Comparison of ENCODE assay signal across 29 cellular contexts in the genomic region with DNA sequence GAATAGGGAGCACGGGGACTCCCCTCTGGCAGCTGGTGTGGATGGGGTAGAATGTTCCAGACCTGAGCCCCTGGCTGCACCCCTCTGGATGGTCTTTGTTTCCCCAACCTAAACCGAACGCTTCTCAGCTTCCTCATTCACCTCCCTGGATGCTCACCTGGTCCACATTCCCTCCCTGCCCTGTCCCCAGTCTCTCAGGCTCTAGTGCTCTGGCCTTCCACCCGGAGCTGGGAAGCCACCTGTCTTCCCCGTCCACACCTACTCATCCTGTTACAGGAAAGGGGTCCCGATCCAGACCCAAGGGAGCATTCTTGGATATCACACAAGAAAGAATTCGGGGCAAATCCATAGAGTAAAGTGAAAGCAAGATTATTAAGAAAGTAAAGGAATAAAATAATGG.
"Had no signal": no experiment of that assay in that cellular context is flagged by ENCODE, and none has a peak within 500 bp of the region (broad histone marks: within the 10 kb centered on the region; RNA-seq: fewer than 3 reads in every experiment).

No MANE protein-coding gene starts in this region.

- H3K27me3 Mint-ChIP-seq: activated CD4-positive, alpha-beta memory T cell treated with anti-CD3 and anti-CD28 coated beads, Interleukin-2, amount 10 ng/mL, durations not matched to agents 7 days and 5 days; activated CD4-positive, alpha-beta T cell treated with anti-CD3 and anti-CD28 coated beads for 36 hours; activated CD4-positive, alpha-beta T cell treated with anti-CD3 and anti-CD28 coated beads, Interleukin-2, amount 10 ng/mL, durations not matched to agents 7 days and 5 days; activated naive CD8-positive, alpha-beta T cell; activated T-helper 17 cell treated with anti-CD3 and anti-CD28 coated beads, Interleukin-2, amount 50 U/mL, for 72 hours had no signal

- H3K9me3 Mint-ChIP-seq: activated B cell treated with CpG ODN at 0.5 μM for 24 hours; activated CD4-positive, alpha-beta memory T cell treated with anti-CD3 and anti-CD28 coated beads, Interleukin-2, amount 10 ng/mL, durations not matched to agents 7 days and 5 days; activated CD4-positive, alpha-beta T cell treated with anti-CD3 and anti-CD28 coated beads, Interleukin-2, amount 10 ng/mL, durations not matched to agents 7 days and 5 days; activated T-cell treated with anti-CD3 and anti-CD28 coated beads, Interleukin-2, amount 50 U/mL, for 4 hours; activated T-helper 17 cell treated with anti-CD3 and anti-CD28 coated beads, Interleukin-2, amount 50 U/mL, for 72 hours; endodermal cell; T-helper 2 cell treated with Interferon-gamma antibody and Interleukin-4, amounts not matched to agents 5 μg/mL and 100 μg/mL, for 36 hours had no signal

- H3K4me3 Mint-ChIP-seq: activated B cell treated with CpG ODN at 0.5 μM for 24 hours; activated CD4-positive, alpha-beta memory T cell treated with anti-CD3 and anti-CD28 coated beads, Interleukin-2, amount 10 ng/mL, durations not matched to agents 7 days and 5 days; activated CD4-positive, alpha-beta T cell treated with anti-CD3 and anti-CD28 coated beads for 36 hours; activated CD4-positive, alpha-beta T cell treated with anti-CD3 and anti-CD28 coated beads, Interleukin-2, amount 10 ng/mL, durations not matched to agents 7 days and 5 days; activated naive CD8-positive, alpha-beta T cell; activated T-cell treated with anti-CD3 and anti-CD28 coated beads, Interleukin-2, amount 50 U/mL, for 4 hours; activated T-helper 17 cell treated with anti-CD3 and anti-CD28 coated beads, Interleukin-2, amount 50 U/mL, for 72 hours; endodermal cell; T-helper 17 cell; T-helper 2 cell treated with Interferon-gamma antibody and Interleukin-4, amounts not matched to agents 5 μg/mL and 100 μg/mL, for 36 hours had no signal

- H3K27me3 ChIP-seq: body of pancreas, foreskin keratinocyte, gastrocnemius medialis had no signal

- ATAC-seq: activated CD4-positive, alpha-beta T cell treated with anti-CD3 and anti-CD28 coated beads for 36 hours; activated CD4-positive, CD25-positive, alpha-beta regulatory T cell treated with anti-CD3 and anti-CD28 coated beads, Interleukin-2, amount 50 U/mL, for 24 hours; activated T-cell treated with anti-CD3 and anti-CD28 coated beads, Interleukin-2, amount 50 U/mL, for 4 hours; activated T-helper 17 cell treated with anti-CD3 and anti-CD28 coated beads, Interleukin-2, amount 50 U/mL, for 72 hours; body of pancreas; esophagus mucosa; foreskin keratinocyte; gastrocnemius medialis; heart left ventricle; T-helper 17 cell had no signal

- H3K4me1 Mint-ChIP-seq: activated B cell treated with CpG ODN at 0.5 μM for 24 hours; activated CD4-positive, alpha-beta memory T cell treated with anti-CD3 and anti-CD28 coated beads, Interleukin-2, amount 10 ng/mL, durations not matched to agents 7 days and 5 days; activated CD4-positive, alpha-beta T cell treated with anti-CD3 and anti-CD28 coated beads for 36 hours; activated CD4-positive, alpha-beta T cell treated with anti-CD3 and anti-CD28 coated beads, Interleukin-2, amount 10 ng/mL, durations not matched to agents 7 days and 5 days; activated T-helper 17 cell treated with anti-CD3 and anti-CD28 coated beads, Interleukin-2, amount 50 U/mL, for 72 hours; endodermal cell; T-helper 17 cell had no signal

- H3K27ac Mint-ChIP-seq: activated B cell treated with CpG ODN at 0.5 μM for 24 hours; activated CD4-positive, alpha-beta memory T cell treated with anti-CD3 and anti-CD28 coated beads, Interleukin-2, amount 10 ng/mL, durations not matched to agents 7 days and 5 days; activated CD4-positive, alpha-beta T cell treated with anti-CD3 and anti-CD28 coated beads for 36 hours; activated CD4-positive, alpha-beta T cell treated with anti-CD3 and anti-CD28 coated beads, Interleukin-2, amount 10 ng/mL, durations not matched to agents 7 days and 5 days; activated naive CD8-positive, alpha-beta T cell; activated T-helper 17 cell treated with anti-CD3 and anti-CD28 coated beads, Interleukin-2, amount 50 U/mL, for 72 hours; endodermal cell; T-helper 17 cell; T-helper 2 cell treated with Interferon-gamma antibody and Interleukin-4, amounts not matched to agents 5 μg/mL and 100 μg/mL, for 36 hours had no signal

- H3K9me3 ChIP-seq: body of pancreas, gastrocnemius medialis, heart left ventricle had no signal

- H3K27ac ChIP-seq: body of pancreas, foreskin keratinocyte, gastrocnemius medialis, heart left ventricle, WERI-Rb-1 had no signal

- DNase-seq: activated B cell treated with CpG ODN at 0.5 μM for 24 hours; activated CD4-positive, alpha-beta memory T cell treated with anti-CD3 and anti-CD28 coated beads, Interleukin-2, amount 10 ng/mL, durations not matched to agents 7 days and 5 days; activated CD4-positive, alpha-beta T cell treated with anti-CD3 and anti-CD28 coated beads for 36 hours; activated CD4-positive, alpha-beta T cell treated with anti-CD3 and anti-CD28 coated beads, Interleukin-2, amount 10 ng/mL, durations not matched to agents 7 days and 5 days; activated CD4-positive, alpha-beta T cell treated with anti-CD3 and anti-CD28 coated beads, Interleukin-2, amount 50 U/mL, for 4 hours; activated effector memory CD4-positive, alpha-beta T cell treated with Interleukin-2 at 50 U/mL for 16 hours; activated gamma-delta T cell treated with Interleukin-2 at 50 U/mL for 16 hours; activated naive CD4-positive, alpha-beta T cell treated with anti-CD3 and anti-CD28 coated beads, Interleukin-2, amount 50 U/mL, for 16 hours; activated naive CD4-positive, alpha-beta T cell treated with Interleukin-2 at 50 U/mL for 16 hours; activated T-cell treated with anti-CD3 and anti-CD28 coated beads, Interleukin-2, amount 50 U/mL, for 4 hours; amniotic stem cell; anterior cingulate cortex; body of pancreas; caudate nucleus; effector memory CD4-positive, alpha-beta T cell; endodermal cell; foreskin keratinocyte; gastrocnemius medialis; glutamatergic neuron; heart left ventricle; T-helper 1 cell; T-helper 17 cell; T1000; WERI-Rb-1 had no signal

- H3K36me3 ChIP-seq: gastrocnemius medialis, heart left ventricle, WERI-Rb-1 had no signal

- H3K4me1 ChIP-seq: body of pancreas, foreskin keratinocyte, gastrocnemius medialis, heart left ventricle had no signal

- H3K4me3 ChIP-seq: body of pancreas, gastrocnemius medialis, heart left ventricle had no signal
